In genomic region chr17:60091908-60092331, GRCh38 we compare ENCODE assay signal across 12 cellular contexts. TPM values are rescaled to one million over a fixed set of nuclear protein-coding genes. Genes with fewer than 3 reads are reported as not detected.
DNase-seq lines count a peak whose midpoint lies in the region; ATAC-seq, FAIRE-seq and TF ChIP-seq lines count a peak whose summit lies in the region.
"Had no signal": no experiment of that assay in that cellular context is flagged by ENCODE, and none has a peak within 500 bp of the region (broad histone marks: within the 10 kb centered on the region; RNA-seq: fewer than 3 reads in every experiment).

No MANE protein-coding gene starts in this region.

- BruUV-seq in endothelial cell of umbilical vein (replicated peaks; lab: Mats Ljungman, UMichigan) = no TSS peak

- H3K9ac ChIP-seq in endothelial cell of umbilical vein (replicated peaks; ENCODE audit: extremely low read depth, insufficient read depth, low read length) = no peak overlapping the region

- no peak overlapping the region for H3K4me2 ChIP-seq in endothelial cell of umbilical vein (ENCODE audit: insufficient read depth, low read length)

- H3K4me1 ChIP-seq in endothelial cell of umbilical vein (ENCODE audit: control insufficient read depth, extremely low read depth, insufficient read depth, low read length) = no peaks in the 10 kb centered on the region
- H3K4me1 ChIP-seq: psoas muscle had no signal

- H3K4me3 ChIP-seq in endothelial cell of umbilical vein (replicated peaks in 1 of 3; ENCODE audit: insufficient read depth in 1 of 3, low read depth in 1 of 3, low read length in 3 of 3) = no peak overlapping the region
- H3K4me3 ChIP-seq: psoas muscle had no signal

- H3K4me3 Mint-ChIP-seq in effector memory CD8-positive, alpha-beta T cell = no peak overlapping the region

- TF ChIP-seq CTCF in endothelial cell of umbilical vein (IDR thresholded peaks at IDR 0.05; ENCODE audit: extremely low read depth in 1 of 2, insufficient read depth in 1 of 2, low read depth in 1 of 2, low read length in 2 of 2) = no peak
- TF ChIP-seq CTCF in D721Med (IDR thresholded peaks at IDR 0.05; ENCODE audit: insufficient read depth, missing control alignments) = no peak

- H3K4me1 Mint-ChIP-seq in effector memory CD8-positive, alpha-beta T cell (ENCODE audit: low read depth in 2 of 2) = no peaks in the 10 kb centered on the region

- no peaks in the 10 kb centered on the region for H3K9me3 ChIP-seq in endothelial cell of umbilical vein (replicated peaks; ENCODE audit: control insufficient read depth, insufficient read depth, low read length)
- H3K9me3 ChIP-seq: psoas muscle had no signal

- no peaks in the 10 kb centered on the region for H3K36me3 Mint-ChIP-seq in effector memory CD8-positive, alpha-beta T cell (ENCODE audit: insufficient read depth)

- no peak for ATAC-seq in effector memory CD8-positive, alpha-beta T cell (replicated peaks)
- ATAC-seq in HG02852 (IDR thresholded peaks at IDR 0.05; ENCODE audit: unreplicated experiment) = no peak
- ATAC-seq: psoas muscle had no signal

- dilution Hi-C loops in endothelial cell of umbilical vein (cut with MboI; ENCODE audit: extremely low pct_ligation_motif_present, low sequenced_read_pairs) = no loop called here

- CTCF ChIA-PET in endothelial cell of umbilical vein (lab: Charles Lee) = interaction anchor here (0.6 to 1.1 kb wide), 4 partner anchors 177 to 549 kb away, joined by 3 to 5 read pairs (median 3); no protein-coding TSS in a partner anchor

- DNase-seq in EL = peak; percentile 72
- peak; percentile 88 for DNase-seq in OCI-M1 (lab: John Stamatoyannopoulos, UW)
- peak; percentile 54 for DNase-seq in endothelial cell of umbilical vein (ENCODE audit: low read depth, low spot score)
- DNase-seq in renal cortical epithelial cell (ENCODE audit: low read depth) = peak; percentile 19
- DNase-seq in effector memory CD8-positive, alpha-beta T cell = no peak
- DNase-seq in D721Med (ENCODE audit: insufficient read length, low spot score) = no peak
- DNase-seq in NCI-H1436 treated with DMSO at 0.1 percent for 48 hours (lab: John Stamatoyannopoulos, UW) = no peak
- DNase-seq: DMS79 treated with DMSO at 0.1 percent for 48 hours, psoas muscle had no signal

- no peak overlapping the region for H3K27ac ChIP-seq in endothelial cell of umbilical vein (ENCODE audit: insufficient read depth, low read depth, low read length)
- H3K27ac ChIP-seq: psoas muscle had no signal

- intact Hi-C loops in endothelial cell of umbilical vein (cut with micrococcal nuclease) = no loop called here

- H3K27ac Mint-ChIP-seq in effector memory CD8-positive, alpha-beta T cell = no peak overlapping the region

- H3K27me3 Mint-ChIP-seq in effector memory CD8-positive, alpha-beta T cell = peaks cover 21 to 37% of the 10 kb centered on the region in 2 donors

- no peaks in the 10 kb centered on the region for H3K9me1 ChIP-seq in endothelial cell of umbilical vein (replicated peaks; ENCODE audit: control insufficient read depth, extremely low read depth, insufficient read depth, low read length)

- H2AFZ ChIP-seq in endothelial cell of umbilical vein (ENCODE audit: low read depth, low read length) = no peak overlapping the region

- no peaks in the 10 kb centered on the region for H3K36me3 ChIP-seq in endothelial cell of umbilical vein (ENCODE audit: control insufficient read depth in 2 of 2, extremely low read depth in 1 of 2, insufficient read depth in 2 of 2, low read length in 2 of 2)

- FAIRE-seq in endothelial cell of umbilical vein (lab: Jason Lieb, UNC) (peak; percentile 64), D721Med (lab: Jason Lieb, UNC) (no peak)
- FAIRE-seq: keratinocyte had no signal

- no peak for TF ChIP-seq POLR2A in endothelial cell of umbilical vein (IDR thresholded peaks at IDR 0.05; ENCODE audit: low read depth, low read length)

- H3K9me3 Mint-ChIP-seq in effector memory CD8-positive, alpha-beta T cell = peaks cover 0 to 13% of the 10 kb centered on the region in 2 donors

- no peaks in the 10 kb centered on the region for H3K27me3 ChIP-seq in endothelial cell of umbilical vein (ENCODE audit: control insufficient read depth in 2 of 2, insufficient read depth in 2 of 2, low read length in 2 of 2)

- POLR2A ChIA-PET in endothelial cell of umbilical vein (lab: Charles Lee) = no interaction called here

- no peaks in the 10 kb centered on the region for H4K20me1 ChIP-seq in endothelial cell of umbilical vein (replicated peaks; ENCODE audit: control insufficient read depth, extremely low read depth, insufficient read depth, low read length)

- H3K79me2 ChIP-seq in endothelial cell of umbilical vein (ENCODE audit: control insufficient read depth, insufficient read depth, low read length) = no peaks in the 10 kb centered on the region

TF ChIP-seq in endothelial cell of umbilical vein, 7 proteins besides CTCF, POLR2A, EP300 and RAD21:
- TF ChIP-seq GATA2 (IDR thresholded peaks at IDR 0.05; ENCODE audit: insufficient read depth, insufficient read length, low read depth, low read length) (no peak), FOS (IDR thresholded peaks at IDR 0.05; ENCODE audit: borderline replicate concordance, insufficient read depth, low read length) (no peak), MYC (IDR thresholded peaks at IDR 0.05; ENCODE audit: low read depth, low read length) (no peak), MAX (IDR thresholded peaks at IDR 0.05; ENCODE audit: insufficient read depth, insufficient read length) (no peak), POLR2AphosphoS5 (IDR thresholded peaks at IDR 0.05; ENCODE audit: insufficient read depth, low read depth, low read length) (no peak), EZH2 (IDR thresholded peaks at IDR 0.05; ENCODE audit: borderline replicate concordance, low read depth, low read length, severe bottlenecking) (no peak), JUN (IDR thresholded peaks at IDR 0.05; ENCODE audit: borderline replicate concordance, insufficient read depth, insufficient read length, low read depth) (no peak)

RNA-seq across cellular contexts. Expression of gene HEATR6, which starts 13.2 kb away (rescaled TPM):
- total RNA-seq in endothelial cell of umbilical vein = 16.7 and 17.4 TPM in 2 replicates
- 18.6 and 20.2 TPM in 2 replicates for polyA plus RNA-seq in endothelial cell of umbilical vein
- 11.7 and 13.6 TPM in 2 replicates for polyA plus RNA-seq in endothelial cell of umbilical vein (2011; cell fraction: cytosol; rRNA removed)
- polyA plus RNA-seq in endothelial cell of umbilical vein (2011; cell fraction: nucleus; rRNA removed) = 61.2 and 67.3 TPM in 2 replicates
- polyA plus RNA-seq in endothelial cell of umbilical vein (2012) = 10.9 and 11.6 TPM in 2 replicates
- 21.0 and 26.5 TPM in 2 replicates for polyA minus RNA-seq in endothelial cell of umbilical vein
- polyA minus RNA-seq in endothelial cell of umbilical vein (2011; cell fraction: cytosol; rRNA and poly(A)+ RNA removed) = 13.0 TPM
- polyA minus RNA-seq in endothelial cell of umbilical vein (2011; cell fraction: nucleus; rRNA and poly(A)+ RNA removed) = 25.1 and 27.9 TPM in 2 replicates
- 9.4 and 34.1 TPM in 2 replicates for total RNA-seq in renal cortical epithelial cell

RNA-seq across cellular contexts. Expression of gene CA4, which starts 57.9 kb away (rescaled TPM):
- total RNA-seq in endothelial cell of umbilical vein (0.29 TPM in 1 of 2 replicates, not detected in the other), renal cortical epithelial cell (0.45 TPM in 1 of 2 replicates, not detected in the other)
- 0.10 and 0.17 TPM in 2 replicates for polyA plus RNA-seq in endothelial cell of umbilical vein
- polyA plus RNA-seq in endothelial cell of umbilical vein (2011; cell fraction: cytosol; rRNA removed) = 0.14 and 0.17 TPM in 2 replicates
- 0.36 and 0.66 TPM in 2 replicates for polyA plus RNA-seq in endothelial cell of umbilical vein (2011; cell fraction: nucleus; rRNA removed)
- polyA plus RNA-seq in endothelial cell of umbilical vein (2012) = not detected in 2 replicates
- 0.41 TPM in 1 of 2 replicates, not detected in the other for polyA minus RNA-seq in endothelial cell of umbilical vein
- not detected for polyA minus RNA-seq in endothelial cell of umbilical vein (2011; cell fraction: cytosol; rRNA and poly(A)+ RNA removed)
- polyA minus RNA-seq in endothelial cell of umbilical vein (2011; cell fraction: nucleus; rRNA and poly(A)+ RNA removed) = not detected in 2 replicates
- total RNA-seq: T-helper 1 cell treated with Interleukin-12 subunit alpha and Interleukin-12 subunit beta and Interleukin-4 antibody, amounts not matched to agents 30 ng/mL and 1 ng/mL, for 36 hours had no signal
- polyA plus RNA-seq: keratinocyte had no signal

Comparison
In these comparisons a context has a peak if more than half of its experiments do, and no peak if none do; other contexts are left out.
1. DNase-seq: peak in EL (single experiment), OCI-M1 (single experiment), endothelial cell of umbilical vein (single experiment) and renal cortical epithelial cell (single experiment); none in effector memory CD8-positive, alpha-beta T cell (0 of 3), D721Med (single experiment) and NCI-H1436 treated with DMSO at 0.1 percent for 48 hours (single experiment).